1 cellular context compared by ENCODE assay signal in genomic region chr17:8912060-8912981, GRCh38.
TF ChIP-seq lines count a peak whose summit lies in the region.

No MANE protein-coding gene starts in this region.

TF ChIP-seq in GM12878, 131 proteins besides CTCF, POLR2A, EP300 and RAD21:
- TF ChIP-seq SPI1 (IDR thresholded peaks at IDR 0.05; ENCODE audit: borderline replicate concordance, insufficient read depth, low read depth, low read length) (peak; percentile 44; the same call in 1 of the 2 replicates), NFIC (IDR thresholded peaks at IDR 0.05; ENCODE audit: low read depth, low read length) (no peak), POLR2AphosphoS5 (IDR thresholded peaks at IDR 0.05; ENCODE audit: low read length) (peak; percentile 9; the same call in 1 of the 2 replicates)
